In the genomic region with DNA sequence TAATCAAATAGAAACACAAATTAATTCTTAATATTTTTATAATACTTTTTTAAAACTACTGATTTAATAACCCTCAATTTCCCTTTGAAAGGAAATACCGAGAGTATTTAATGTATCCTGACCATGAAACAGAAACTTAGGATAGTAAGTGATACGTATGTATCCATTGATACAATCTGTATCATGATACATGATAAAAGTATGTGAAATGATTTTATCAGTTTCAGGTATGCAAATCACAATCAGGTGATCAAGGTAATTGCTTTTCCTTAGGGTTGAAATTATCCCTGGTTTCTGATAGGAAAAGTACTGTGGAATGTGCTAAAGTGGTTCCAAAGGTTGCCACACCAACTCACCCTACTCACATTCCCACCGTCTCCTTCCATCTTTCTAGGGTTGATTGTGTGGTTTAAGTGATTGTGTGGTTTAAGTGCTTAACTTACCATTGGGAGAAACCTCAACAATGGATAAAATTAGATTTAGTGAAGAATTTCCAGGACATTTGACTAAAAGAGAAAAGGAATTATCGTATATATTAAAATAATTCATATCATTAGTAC, we compare ENCODE assay signal across 30 cellular contexts.
"Had no signal": no experiment of that assay in that cellular context is flagged by ENCODE, and none has a peak within 500 bp of the region (broad histone marks: within the 10 kb centered on the region; RNA-seq: fewer than 3 reads in every experiment).

No MANE protein-coding gene starts in this region.

- H3K36me3 ChIP-seq: adrenal gland, ascending aorta, heart left ventricle, left lung, thyroid gland, upper lobe of right lung had no signal

- DNase-seq: activated CD4-positive, alpha-beta memory T cell treated with anti-CD3 and anti-CD28 coated beads for 36 hours; activated CD4-positive, alpha-beta T cell treated with anti-CD3 and anti-CD28 coated beads, Interleukin-2, amount 10 ng/mL, durations not matched to agents 24 days and 14 days; activated CD4-positive, CD25-positive, alpha-beta regulatory T cell treated with anti-CD3 and anti-CD28 coated beads, Interleukin-2, amount 50 U/mL, for 72 hours; activated CD8-positive, alpha-beta memory T cell treated with anti-CD3 and anti-CD28 coated beads, Interleukin-2, amount 50 U/mL, for 4 hours; activated effector memory CD4-positive, alpha-beta T cell treated with anti-CD3 and anti-CD28 coated beads, Interleukin-2, amount 50 U/mL, for 16 hours; activated naive CD4-positive, alpha-beta T cell treated with anti-CD3 and anti-CD28 coated beads for 36 hours; activated naive CD8-positive, alpha-beta T cell treated with anti-CD3 and anti-CD28 coated beads for 36 hours; activated T-cell treated with anti-CD3 and anti-CD28 coated beads, Interleukin-2, amount 50 U/mL, for 1 hour; adrenal gland; caudate nucleus; cortex of kidney; heart left ventricle; left lung; mucosa of descending colon; small intestine; stimulated activated CD4-positive, alpha-beta T cell treated with anti-CD3 and anti-CD28 coated beads, Interleukin-1b, Interleukin-23, amount 100 ng/mL, for 48 hours; stimulated activated CD4-positive, alpha-beta T cell treated with anti-CD3 and anti-CD28 coated beads, Interleukin-4, amount 100 ng/mL, for 4 hours; stimulated activated CD8-positive, alpha-beta memory T cell treated with anti-CD3 and anti-CD28 coated beads, Interleukin-4, amount 100 ng/mL, for 48 hours; stimulated activated naive CD8-positive, alpha-beta T cell treated with anti-CD3 and anti-CD28 coated beads, Interleukin-15, amount 100 ng/mL, for 72 hours; T1000; thyroid gland; upper lobe of right lung had no signal

- H3K9me3 Mint-ChIP-seq: activated CD4-positive, alpha-beta memory T cell treated with anti-CD3 and anti-CD28 coated beads for 36 hours; activated CD4-positive, alpha-beta T cell treated with anti-CD3 and anti-CD28 coated beads, Interleukin-2, amount 10 ng/mL, durations not matched to agents 24 days and 14 days; activated naive CD4-positive, alpha-beta T cell treated with anti-CD3 and anti-CD28 coated beads for 36 hours; activated naive CD8-positive, alpha-beta T cell treated with anti-CD3 and anti-CD28 coated beads for 36 hours; activated T-helper 1 cell treated with anti-CD3 and anti-CD28 coated beads, Interleukin-12 subunit alpha, Interleukin-12 subunit beta, Interleukin-2, Interleukin-4 antibody, amounts not matched to agents 30 ng/mL and 10 ng/mL and 1 ng/mL, durations not matched to agents 14 hours and 24 hours and 36 hours; nephron; stimulated activated memory B cell treated with anti-CD40 and anti-IgM and Interleukin-4, amounts not matched to agents 10 μg/mL and 1 μg/mL and 100 μg/mL, for 72 hours; stimulated activated naive CD8-positive, alpha-beta T cell treated with anti-CD3 and anti-CD28 coated beads, Interleukin-15, amount 100 ng/mL, for 72 hours; T-helper 1 cell treated with Interleukin-12 subunit alpha and Interleukin-12 subunit beta and Interleukin-4 antibody, amounts not matched to agents 30 μg/mL and 1 μg/mL, for 36 hours had no signal

- H3K4me1 ChIP-seq: ascending aorta, left lung, upper lobe of right lung had no signal

- H3K9me3 ChIP-seq: adrenal gland, ascending aorta, heart left ventricle, left lung, mucosa of descending colon, thyroid gland, upper lobe of right lung had no signal

- H3K27ac ChIP-seq: adrenal gland, ascending aorta, foreskin keratinocyte, heart left ventricle, left lung, thyroid gland, upper lobe of right lung had no signal

- H3K4me3 Mint-ChIP-seq: activated CD4-positive, alpha-beta memory T cell treated with anti-CD3 and anti-CD28 coated beads for 36 hours; activated CD4-positive, alpha-beta T cell treated with anti-CD3 and anti-CD28 coated beads, Interleukin-2, amount 10 ng/mL, durations not matched to agents 24 days and 14 days; activated naive CD4-positive, alpha-beta T cell treated with anti-CD3 and anti-CD28 coated beads for 36 hours; activated naive CD8-positive, alpha-beta T cell treated with anti-CD3 and anti-CD28 coated beads for 36 hours; activated T-helper 1 cell treated with anti-CD3 and anti-CD28 coated beads, Interleukin-12 subunit alpha, Interleukin-12 subunit beta, Interleukin-2, Interleukin-4 antibody, amounts not matched to agents 30 ng/mL and 10 ng/mL and 1 ng/mL, durations not matched to agents 14 hours and 24 hours and 36 hours; nephron; stimulated activated memory B cell treated with anti-CD40 and anti-IgM and Interleukin-4, amounts not matched to agents 10 μg/mL and 1 μg/mL and 100 μg/mL, for 72 hours; stimulated activated naive CD8-positive, alpha-beta T cell treated with anti-CD3 and anti-CD28 coated beads, Interleukin-15, amount 100 ng/mL, for 72 hours; T-helper 1 cell treated with Interleukin-12 subunit alpha and Interleukin-12 subunit beta and Interleukin-4 antibody, amounts not matched to agents 30 μg/mL and 1 μg/mL, for 36 hours had no signal

- H3K4me3 ChIP-seq: adrenal gland, ascending aorta, heart left ventricle, left lung, lung, mucosa of descending colon, thyroid gland, upper lobe of right lung had no signal

- H3K27ac Mint-ChIP-seq: activated CD4-positive, alpha-beta memory T cell treated with anti-CD3 and anti-CD28 coated beads for 36 hours; activated CD4-positive, alpha-beta T cell treated with anti-CD3 and anti-CD28 coated beads, Interleukin-2, amount 10 ng/mL, durations not matched to agents 24 days and 14 days; activated naive CD4-positive, alpha-beta T cell treated with anti-CD3 and anti-CD28 coated beads for 36 hours; activated naive CD8-positive, alpha-beta T cell treated with anti-CD3 and anti-CD28 coated beads for 36 hours; activated T-helper 1 cell treated with anti-CD3 and anti-CD28 coated beads, Interleukin-12 subunit alpha, Interleukin-12 subunit beta, Interleukin-2, Interleukin-4 antibody, amounts not matched to agents 30 ng/mL and 10 ng/mL and 1 ng/mL, durations not matched to agents 14 hours and 24 hours and 36 hours; nephron; stimulated activated memory B cell treated with anti-CD40 and anti-IgM and Interleukin-4, amounts not matched to agents 10 μg/mL and 1 μg/mL and 100 μg/mL, for 72 hours; stimulated activated naive CD8-positive, alpha-beta T cell treated with anti-CD3 and anti-CD28 coated beads, Interleukin-15, amount 100 ng/mL, for 72 hours; T-helper 1 cell treated with Interleukin-12 subunit alpha and Interleukin-12 subunit beta and Interleukin-4 antibody, amounts not matched to agents 30 μg/mL and 1 μg/mL, for 36 hours had no signal

- H3K36me3 Mint-ChIP-seq: stimulated activated memory B cell treated with anti-CD40 and anti-IgM and Interleukin-4, amounts not matched to agents 10 μg/mL and 1 μg/mL and 100 μg/mL, for 72 hours had no signal

- H3K27me3 Mint-ChIP-seq: activated CD4-positive, alpha-beta memory T cell treated with anti-CD3 and anti-CD28 coated beads for 36 hours; activated CD4-positive, alpha-beta T cell treated with anti-CD3 and anti-CD28 coated beads, Interleukin-2, amount 10 ng/mL, durations not matched to agents 24 days and 14 days; activated naive CD8-positive, alpha-beta T cell treated with anti-CD3 and anti-CD28 coated beads for 36 hours; stimulated activated memory B cell treated with anti-CD40 and anti-IgM and Interleukin-4, amounts not matched to agents 10 μg/mL and 1 μg/mL and 100 μg/mL, for 72 hours; stimulated activated naive CD8-positive, alpha-beta T cell treated with anti-CD3 and anti-CD28 coated beads, Interleukin-15, amount 100 ng/mL, for 72 hours had no signal

- H3K27me3 ChIP-seq: adrenal gland, ascending aorta, foreskin keratinocyte, heart left ventricle, left lung, thyroid gland, upper lobe of right lung had no signal

- ATAC-seq: foreskin keratinocyte; heart left ventricle; left lung; mucosa of descending colon; sciatic nerve; stimulated activated memory B cell treated with anti-CD40 and anti-IgM and Interleukin-4, amounts not matched to agents 10 μg/mL and 1 μg/mL and 100 μg/mL, for 72 hours; stimulated activated naive CD8-positive, alpha-beta T cell treated with anti-CD3 and anti-CD28 coated beads, Interleukin-15, amount 100 ng/mL, for 72 hours; upper lobe of right lung had no signal
